ENCODE assay signal across 21 cellular contexts in genomic region chr20:48816282-48816860, GRCh38. TPM values are rescaled to one million over a fixed set of nuclear protein-coding genes. Genes with fewer than 3 reads are reported as not detected.
DNase-seq lines count a peak whose midpoint lies in the region; ATAC-seq and TF ChIP-seq lines count a peak whose summit lies in the region.
"Had no signal": no experiment of that assay in that cellular context is flagged by ENCODE, and none has a peak within 500 bp of the region (broad histone marks: within the 10 kb centered on the region; RNA-seq: fewer than 3 reads in every experiment).

No MANE protein-coding gene starts in this region.

- H3K9me3 ChIP-seq in HEK293 (ENCODE audit: control insufficient read depth, insufficient read depth, low read depth, low read length) = no peaks in the 10 kb centered on the region
- H3K9me3 ChIP-seq: BLaER1, upper lobe of right lung had no signal

- H3K36me3 Mint-ChIP-seq in activated CD4-positive, alpha-beta T cell treated with anti-CD3 and anti-CD28 coated beads, Interleukin-2, amount 10 ng/mL, durations not matched to agents 7 days and 5 days (ENCODE audit: low read depth) = peaks cover 60% of the 10 kb centered on the region
- peaks cover 38% of the 10 kb centered on the region for H3K36me3 Mint-ChIP-seq in activated naive CD8-positive, alpha-beta T cell treated with anti-CD3 and anti-CD28 coated beads for 36 hours
- H3K36me3 Mint-ChIP-seq in natural killer cell = no peaks in the 10 kb centered on the region
- H3K36me3 Mint-ChIP-seq: WTC11 had no signal

- no peak for DNase-seq in activated CD4-positive, alpha-beta T cell treated with anti-CD3 and anti-CD28 coated beads, Interleukin-2, amount 10 ng/mL, durations not matched to agents 7 days and 5 days
- no peak for DNase-seq in activated CD4-positive, alpha-beta T cell treated with anti-CD3 and anti-CD28 coated beads, Interleukin-2, amount 50 U/mL, for 4 hours
- no peak for DNase-seq in activated naive CD8-positive, alpha-beta T cell treated with anti-CD3 and anti-CD28 coated beads for 36 hours
- no peak for DNase-seq in natural killer cell
- DNase-seq in Kasumi-1 (lab: John Stamatoyannopoulos, UW) = no peak
- no peak for DNase-seq in COR-L47 (lab: John Stamatoyannopoulos, UW)
- DNase-seq in midbrain (lab: John Stamatoyannopoulos, UW) = no peak
- DNase-seq: DMS53, foreskin keratinocyte, HCEC 1CT, hypothalamus, NCI-H1436, NCI-H774, upper lobe of right lung had no signal

- no peaks in the 10 kb centered on the region for H3K36me3 ChIP-seq in HEK293 (ENCODE audit: control insufficient read depth in 2 of 2, insufficient read depth in 1 of 2, low read length in 2 of 2)
- H3K36me3 ChIP-seq: BLaER1, upper lobe of right lung had no signal

- CTCF ChIA-PET in activated CD4-positive, alpha-beta T cell treated with anti-CD3 and anti-CD28 coated beads, Interleukin-2, amount 10 ng/mL, durations not matched to agents 7 days and 5 days (lab: Charles Lee) = no interaction called here
- CTCF ChIA-PET in HEK293 (lab: Yijun Ruan, JAX) = no interaction called here

- TF ChIP-seq CTCF in HEK293 (tag by site-specific recombination; IDR thresholded peaks at IDR 0.05) (no peak), natural killer cell (IDR thresholded peaks at IDR 0.05) (no peak)

- intact Hi-C loops in natural killer cell (cut with micrococcal nuclease) = no loop called here

- POLR2A ChIA-PET in activated CD4-positive, alpha-beta T cell treated with anti-CD3 and anti-CD28 coated beads, Interleukin-2, amount 10 ng/mL, durations not matched to agents 7 days and 5 days (lab: Charles Lee) = no interaction called here
- POLR2A ChIA-PET in HEK293 (lab: Yijun Ruan, JAX) = no interaction called here

- H3K27ac ChIP-seq in HEK293 (ENCODE audit: extremely low read depth, low read depth, low read length) = no peak overlapping the region
- H3K27ac ChIP-seq: BLaER1, coronary artery, foreskin keratinocyte, upper lobe of right lung had no signal

- peak overlapping the region; percentile 87 for H3K27ac Mint-ChIP-seq in activated CD4-positive, alpha-beta T cell treated with anti-CD3 and anti-CD28 coated beads, Interleukin-2, amount 10 ng/mL, durations not matched to agents 7 days and 5 days
- peak overlapping the region; percentile 87 for H3K27ac Mint-ChIP-seq in activated naive CD8-positive, alpha-beta T cell treated with anti-CD3 and anti-CD28 coated beads for 36 hours
- no peak overlapping the region for H3K27ac Mint-ChIP-seq in natural killer cell
- H3K27ac Mint-ChIP-seq: brain, nephron, progenitor cell of endocrine pancreas had no signal

- H3K4me1 ChIP-seq in HEK293 (ENCODE audit: control insufficient read depth, insufficient read depth, low read length) = no peaks in the 10 kb centered on the region; the same call in 1 of the 2 replicates
- H3K4me1 ChIP-seq: foreskin keratinocyte had no signal

- H3K4me3 Mint-ChIP-seq in activated CD4-positive, alpha-beta T cell treated with anti-CD3 and anti-CD28 coated beads, Interleukin-2, amount 10 ng/mL, durations not matched to agents 7 days and 5 days = no peak overlapping the region
- no peak overlapping the region for H3K4me3 Mint-ChIP-seq in activated naive CD8-positive, alpha-beta T cell treated with anti-CD3 and anti-CD28 coated beads for 36 hours
- peak overlapping the region; percentile 99 for H3K4me3 Mint-ChIP-seq in natural killer cell
- H3K4me3 Mint-ChIP-seq: brain, nephron, WTC11 had no signal

- H3K4me1 Mint-ChIP-seq in activated CD4-positive, alpha-beta T cell treated with anti-CD3 and anti-CD28 coated beads, Interleukin-2, amount 10 ng/mL, durations not matched to agents 7 days and 5 days = peaks cover 69% of the 10 kb centered on the region
- H3K4me1 Mint-ChIP-seq in activated naive CD8-positive, alpha-beta T cell treated with anti-CD3 and anti-CD28 coated beads for 36 hours = peaks cover 66% of the 10 kb centered on the region
- H3K4me1 Mint-ChIP-seq in natural killer cell = peaks cover 52% of the 10 kb centered on the region in 2 donors

- H3K27me3 Mint-ChIP-seq in activated CD4-positive, alpha-beta T cell treated with anti-CD3 and anti-CD28 coated beads, Interleukin-2, amount 10 ng/mL, durations not matched to agents 7 days and 5 days = no peaks in the 10 kb centered on the region
- H3K27me3 Mint-ChIP-seq in activated naive CD8-positive, alpha-beta T cell treated with anti-CD3 and anti-CD28 coated beads for 36 hours = no peaks in the 10 kb centered on the region
- no peaks in the 10 kb centered on the region for H3K27me3 Mint-ChIP-seq in natural killer cell (ENCODE audit: low read depth in 2 of 2)

- ATAC-seq in natural killer cell = peak; percentile 29 to 34 (median 30)
- ATAC-seq: foreskin keratinocyte, upper lobe of right lung, WTC11 had no signal

- H3K9me3 Mint-ChIP-seq in activated CD4-positive, alpha-beta T cell treated with anti-CD3 and anti-CD28 coated beads, Interleukin-2, amount 10 ng/mL, durations not matched to agents 7 days and 5 days = no peaks in the 10 kb centered on the region
- H3K9me3 Mint-ChIP-seq in activated naive CD8-positive, alpha-beta T cell treated with anti-CD3 and anti-CD28 coated beads for 36 hours = no peaks in the 10 kb centered on the region
- H3K9me3 Mint-ChIP-seq in natural killer cell = no peaks in the 10 kb centered on the region
- H3K9me3 Mint-ChIP-seq: nephron, WTC11 had no signal

- no peak overlapping the region for H3K4me3 ChIP-seq in HEK293 (ENCODE audit: low read depth, low read length)
- H3K4me3 ChIP-seq: BLaER1, coronary artery, upper lobe of right lung had no signal

TF ChIP-seq in HEK293, 187 proteins besides CTCF, POLR2A, EP300 and RAD21:
- TF ChIP-seq ZNF302 (tag by site-specific recombination; IDR thresholded peaks at IDR 0.05; ENCODE audit: low read depth) (no peak), ZBTB48 (tag by site-specific recombination; IDR thresholded peaks at IDR 0.05) (no peak), ZNF791 (tag by site-specific recombination; IDR thresholded peaks at IDR 0.05) (no peak), ZNF10 (tag by site-specific recombination; IDR thresholded peaks at IDR 0.05) (peak; percentile 87), ZNF677 (tag by site-specific recombination; IDR thresholded peaks at IDR 0.05) (no peak), OSR2 (tag by site-specific recombination; IDR thresholded peaks at IDR 0.05) (no peak), ZNF266 (tag by site-specific recombination; IDR thresholded peaks at IDR 0.05; ENCODE audit: low read depth) (no peak)

RNA-seq across cellular contexts. Expression of gene PREX1, which starts 11.4 kb away (rescaled TPM):
- 10 to 100 TPM; 81.0 to 86.1 TPM for total RNA-seq in activated CD4-positive, alpha-beta T cell treated with anti-CD3 and anti-CD28 coated beads, Interleukin-2, amount 10 ng/mL, durations not matched to agents 7 days and 5 days
- 10 to 100 TPM; 76.8 to 77.1 TPM for total RNA-seq in activated naive CD8-positive, alpha-beta T cell treated with anti-CD3 and anti-CD28 coated beads for 36 hours
- 100 to 1,000 TPM; 382 to 392 (median 389) TPM for total RNA-seq in natural killer cell

Comparison
In these comparisons a context has a peak if more than half of its experiments do, and no peak if none do; other contexts are left out.
1. H3K27ac Mint-ChIP-seq: peak in activated CD4-positive, alpha-beta T cell treated with anti-CD3 and anti-CD28 coated beads, Interleukin-2, amount 10 ng/mL, durations not matched to agents 7 days and 5 days (single experiment) and activated naive CD8-positive, alpha-beta T cell treated with anti-CD3 and anti-CD28 coated beads for 36 hours (single experiment); none in natural killer cell (0 of 2).
2. RNA of gene PREX1, which starts 11.4 kb away (total RNA-seq): 382 to 392 TPM in natural killer cell; 81.0 to 86.1 TPM in activated CD4-positive, alpha-beta T cell treated with anti-CD3 and anti-CD28 coated beads, Interleukin-2, amount 10 ng/mL, durations not matched to agents 7 days and 5 days and 76.8 to 77.1 TPM in activated naive CD8-positive, alpha-beta T cell treated with anti-CD3 and anti-CD28 coated beads for 36 hours; every median in the first group is over 4 times any median in the second.